ENCODE assay signal across 25 cellular contexts in the genomic region with DNA sequence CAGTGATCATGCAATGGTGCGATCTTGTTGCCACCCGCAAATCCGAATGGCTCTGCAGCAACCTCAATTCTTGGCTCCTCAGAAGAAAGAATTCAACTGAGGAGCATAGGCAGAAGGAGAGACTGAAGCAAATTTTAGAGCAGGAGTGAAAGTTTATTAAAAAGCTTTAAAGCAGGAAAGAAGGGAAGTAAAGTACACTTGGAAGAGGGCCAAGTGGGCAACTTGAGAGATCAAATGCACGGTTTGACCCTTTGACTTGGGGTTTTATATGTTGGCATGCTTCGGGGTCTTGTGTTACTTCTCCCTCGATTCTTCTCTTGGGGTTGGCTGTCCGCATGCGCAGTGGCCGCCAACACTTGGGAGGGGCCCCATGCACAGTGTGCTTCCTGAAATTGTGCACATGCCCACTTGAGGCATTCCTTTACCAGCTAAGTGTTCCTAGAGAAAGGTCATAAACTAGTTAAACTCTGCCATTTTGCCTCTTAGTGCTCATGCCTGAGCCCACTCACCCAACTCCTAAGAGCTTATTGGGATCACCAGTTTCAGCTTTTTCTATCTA.
"Had no signal": no experiment of that assay in that cellular context is flagged by ENCODE, and none has a peak within 500 bp of the region (broad histone marks: within the 10 kb centered on the region; RNA-seq: fewer than 3 reads in every experiment).

No MANE protein-coding gene starts in this region.

- H3K27me3 ChIP-seq: brain microvascular endothelial cell, cardiac muscle cell, MG63, Peyer's patch, SJCRH30 had no signal

- H3K36me3 ChIP-seq: brain microvascular endothelial cell, cardiac muscle cell, MG63, Peyer's patch, SJCRH30 had no signal

- H3K9me3 ChIP-seq: MG63, Peyer's patch, SJCRH30, SK-N-SH had no signal

- H3K4me3 ChIP-seq: cardiac muscle cell, MG63, Peyer's patch, SJCRH30 had no signal

- H3K27ac ChIP-seq: brain microvascular endothelial cell, cardiac muscle cell, KMS-11, Peyer's patch, RWPE1, SJCRH30, WERI-Rb-1 had no signal

- DNase-seq: activated CD4-positive, alpha-beta T cell treated with anti-CD3 and anti-CD28 coated beads for 36 hours; activated CD4-positive, alpha-beta T cell treated with anti-CD3 and anti-CD28 coated beads, Interleukin-2, amount 50 U/mL, for 1 hour; activated CD8-positive, alpha-beta T cell treated with anti-CD3 and anti-CD28 coated beads for 36 hours; activated gamma-delta T cell treated with Interleukin-2 at 50 U/mL for 16 hours; activated naive CD4-positive, alpha-beta T cell treated with anti-CD3 and anti-CD28 coated beads, Interleukin-2, amount 10 ng/mL, durations not matched to agents 7 days and 5 days; activated naive CD8-positive, alpha-beta T cell treated with anti-CD3 and anti-CD28 coated beads for 36 hours; activated T-cell treated with anti-CD3 and anti-CD28 coated beads, Interleukin-2, amount 50 U/mL, for 24 hours; brain microvascular endothelial cell; IMR-90; MG63; NCI-H1105; NCI-H1436; NCI-H1694 treated with DMSO at 0.1 percent for 48 hours; NCI-H2029 treated with DMSO at 0.1 percent for 48 hours; NCI-H446; NCI-H524; Peyer's patch; Right ventricle myocardium superior; SJCRH30; SK-N-SH; T-helper 1 cell; WERI-Rb-1 had no signal

- H3K4me1 ChIP-seq: Peyer's patch, SJCRH30 had no signal

- ATAC-seq: activated CD4-positive, alpha-beta T cell treated with anti-CD3 and anti-CD28 coated beads for 36 hours; activated CD8-positive, alpha-beta T cell treated with anti-CD3 and anti-CD28 coated beads for 36 hours had no signal
